In the genomic region with DNA sequence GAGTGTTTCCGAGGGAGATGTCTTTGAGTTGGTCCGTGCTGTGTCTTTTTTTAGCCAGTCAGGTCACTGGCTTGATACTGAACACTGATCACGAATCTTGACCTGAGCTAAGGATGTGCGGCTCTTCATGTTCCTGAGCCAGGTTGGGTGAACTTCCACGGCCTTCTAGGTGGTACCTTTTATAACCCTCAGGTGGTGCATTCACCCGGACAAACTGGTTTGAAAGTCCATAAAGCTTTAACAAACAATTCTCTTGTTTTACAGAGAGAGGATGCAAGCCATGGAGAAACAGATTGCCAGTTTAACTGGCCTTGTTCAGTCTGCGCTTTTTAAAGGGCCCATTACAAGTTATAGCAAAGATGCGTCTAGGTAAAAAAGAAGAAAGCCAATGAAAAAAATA, we compare ENCODE assay signal across 16 cellular contexts.
"Had no signal": no experiment of that assay in that cellular context is flagged by ENCODE, and none has a peak within 500 bp of the region (broad histone marks: within the 10 kb centered on the region; RNA-seq: fewer than 3 reads in every experiment).

No MANE protein-coding gene starts in this region.

- H3K9me3 Mint-ChIP-seq: activated naive CD8-positive, alpha-beta T cell treated with anti-CD3 and anti-CD28 coated beads for 36 hours; activated T-helper 1 cell treated with anti-CD3 and anti-CD28 coated beads, Interleukin-12 subunit alpha, Interleukin-12 subunit beta, Interleukin-2, Interleukin-4 antibody, amounts not matched to agents 30 ng/mL and 10 ng/mL and 1 ng/mL, durations not matched to agents 14 hours and 24 hours and 36 hours; dendritic cell treated with granulocyte-macrophage colony-stimulating factor and Interleukin-4, amounts not matched to agents 40 ng/mL and 50 ng/mL, for 4 days; naive thymus-derived CD8-positive, alpha-beta T cell had no signal

- H3K36me3 Mint-ChIP-seq: activated naive CD8-positive, alpha-beta T cell treated with anti-CD3 and anti-CD28 coated beads for 36 hours; naive thymus-derived CD8-positive, alpha-beta T cell; stimulated activated naive B cell treated with anti-CD40 and anti-IgM and Interleukin-4, amounts not matched to agents 10 μg/mL and 1 μg/mL and 100 μg/mL, for 72 hours had no signal

- DNase-seq: activated CD4-positive, alpha-beta T cell treated with anti-CD3 and anti-CD28 coated beads, Interleukin-2, amount 50 U/mL, for 1 hour; activated naive CD8-positive, alpha-beta T cell treated with anti-CD3 and anti-CD28 coated beads for 36 hours; amygdala; body of pancreas; erythroblast; gastrocnemius medialis; heart left ventricle; naive thymus-derived CD8-positive, alpha-beta T cell; pancreas; stimulated activated naive B cell treated with anti-CD40 and anti-IgM and Interleukin-4, amounts not matched to agents 10 μg/mL and 1 μg/mL and 100 μg/mL, for 72 hours; T-helper 17 cell had no signal

- H3K27me3 ChIP-seq: body of pancreas, gastrocnemius medialis, heart left ventricle, pancreas, tibial nerve had no signal

- H3K27me3 Mint-ChIP-seq: dendritic cell treated with granulocyte-macrophage colony-stimulating factor and Interleukin-4, amounts not matched to agents 40 ng/mL and 50 ng/mL, for 4 days had no signal

- H3K4me3 Mint-ChIP-seq: activated naive CD8-positive, alpha-beta T cell treated with anti-CD3 and anti-CD28 coated beads for 36 hours; activated T-helper 1 cell treated with anti-CD3 and anti-CD28 coated beads, Interleukin-12 subunit alpha, Interleukin-12 subunit beta, Interleukin-2, Interleukin-4 antibody, amounts not matched to agents 30 ng/mL and 10 ng/mL and 1 ng/mL, durations not matched to agents 14 hours and 24 hours and 36 hours; dendritic cell treated with granulocyte-macrophage colony-stimulating factor and Interleukin-4, amounts not matched to agents 40 ng/mL and 50 ng/mL, for 4 days; naive thymus-derived CD8-positive, alpha-beta T cell; stimulated activated naive B cell treated with anti-CD40 and anti-IgM and Interleukin-4, amounts not matched to agents 10 μg/mL and 1 μg/mL and 100 μg/mL, for 72 hours; T-helper 17 cell had no signal

- H3K4me1 Mint-ChIP-seq: activated naive CD8-positive, alpha-beta T cell treated with anti-CD3 and anti-CD28 coated beads for 36 hours; naive thymus-derived CD8-positive, alpha-beta T cell; stimulated activated naive B cell treated with anti-CD40 and anti-IgM and Interleukin-4, amounts not matched to agents 10 μg/mL and 1 μg/mL and 100 μg/mL, for 72 hours had no signal

- H3K27ac Mint-ChIP-seq: activated naive CD8-positive, alpha-beta T cell treated with anti-CD3 and anti-CD28 coated beads for 36 hours; activated T-helper 1 cell treated with anti-CD3 and anti-CD28 coated beads, Interleukin-12 subunit alpha, Interleukin-12 subunit beta, Interleukin-2, Interleukin-4 antibody, amounts not matched to agents 30 ng/mL and 10 ng/mL and 1 ng/mL, durations not matched to agents 14 hours and 24 hours and 36 hours; dendritic cell treated with granulocyte-macrophage colony-stimulating factor and Interleukin-4, amounts not matched to agents 40 ng/mL and 50 ng/mL, for 4 days; naive thymus-derived CD8-positive, alpha-beta T cell; stimulated activated naive B cell treated with anti-CD40 and anti-IgM and Interleukin-4, amounts not matched to agents 10 μg/mL and 1 μg/mL and 100 μg/mL, for 72 hours; T-helper 17 cell had no signal

- H3K9me3 ChIP-seq: body of pancreas, gastrocnemius medialis, heart left ventricle, pancreas, tibial nerve had no signal

- ATAC-seq: activated CD4-positive, CD25-positive, alpha-beta regulatory T cell treated with anti-CD3 and anti-CD28 coated beads, Interleukin-2, amount 50 U/mL, for 24 hours; body of pancreas; gastrocnemius medialis; heart left ventricle; left lobe of liver; naive thymus-derived CD8-positive, alpha-beta T cell; stimulated activated naive B cell treated with anti-CD40 and anti-IgM and Interleukin-4, amounts not matched to agents 10 μg/mL and 1 μg/mL and 100 μg/mL, for 72 hours; T-helper 17 cell had no signal

- H3K27ac ChIP-seq: body of pancreas, gastrocnemius medialis, heart left ventricle, pancreas, tibial nerve had no signal
